Comparison of ENCODE assay signal across 19 cellular contexts in the genomic region with DNA sequence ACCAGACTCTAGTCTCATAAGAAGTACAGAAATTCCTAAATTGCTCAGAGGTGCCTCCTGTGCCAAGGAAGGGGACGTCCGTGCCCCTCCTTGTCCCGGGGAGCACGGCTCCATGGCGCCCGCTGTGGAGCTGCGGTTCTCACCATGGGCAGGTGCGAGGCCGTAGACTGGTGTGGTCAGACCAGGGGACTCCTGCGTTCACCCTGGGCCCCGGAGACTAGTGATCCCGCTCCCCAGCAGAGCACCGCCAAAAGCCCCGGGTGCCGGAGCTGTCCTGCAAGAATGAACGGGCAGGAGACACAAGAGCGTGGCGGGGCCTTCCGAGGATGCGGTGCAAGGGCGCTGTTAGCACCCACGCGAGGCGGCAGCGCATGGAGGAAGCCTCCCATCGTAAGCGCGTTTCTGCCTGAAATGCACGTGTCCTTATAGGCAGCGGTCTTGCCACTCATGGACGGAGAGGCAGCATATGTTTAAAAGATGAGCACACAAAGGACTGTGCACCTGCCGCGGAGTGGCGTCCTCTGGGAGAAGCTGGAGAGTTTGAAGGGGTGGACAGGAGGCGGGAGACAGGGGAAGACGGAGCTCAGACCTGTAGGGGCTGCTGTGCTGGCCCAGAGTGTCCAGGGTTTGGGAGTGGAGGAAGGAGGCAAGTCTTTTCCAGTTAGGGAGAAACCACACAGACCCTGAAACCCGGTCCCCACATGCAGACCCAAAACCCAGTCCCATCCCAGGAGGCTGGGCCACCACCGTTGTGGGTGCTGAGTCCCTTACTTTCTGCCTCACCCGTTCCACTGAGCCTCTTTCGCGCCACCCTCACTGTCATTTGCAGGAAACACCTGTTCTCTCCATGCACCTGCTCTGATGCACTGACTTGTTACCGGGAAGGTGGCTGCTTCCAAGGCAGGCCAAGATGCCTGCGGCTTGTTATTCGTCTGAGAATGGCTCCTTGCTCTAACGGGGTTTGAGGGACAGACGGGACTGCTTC. TPM values are rescaled to one million over a fixed set of nuclear protein-coding genes. Genes with fewer than 3 reads are reported as not detected.
DNase-seq lines count a peak whose midpoint lies in the region; FAIRE-seq and TF ChIP-seq lines count a peak whose summit lies in the region.
"Had no signal": no experiment of that assay in that cellular context is flagged by ENCODE, and none has a peak within 500 bp of the region (broad histone marks: within the 10 kb centered on the region; RNA-seq: fewer than 3 reads in every experiment).

No MANE protein-coding gene starts in this region.

- FAIRE-seq in H54 (lab: Jason Lieb, UNC): no peak
- FAIRE-seq: TTC549 had no signal

- TF ChIP-seq POLR2A in H54 (IDR thresholded peaks at IDR 0.05; ENCODE audit: low read depth, low read length): no peak

- intact Hi-C loops in posterior vena cava (cut with DNase I): no loop called here

- DNase-seq in DMS153 treated with DMSO at 0.1 percent for 48 hours (lab: John Stamatoyannopoulos, UW; ENCODE audit: unreplicated experiment) (peak; percentile 12), NCI-H1436 treated with DMSO at 0.1 percent for 48 hours (lab: John Stamatoyannopoulos, UW) (peak; percentile 52), NCI-H748 treated with DMSO at 0.1 percent for 48 hours (lab: John Stamatoyannopoulos, UW) (peak; percentile 24), posterior vena cava (ENCODE audit: low spot score) (peak; percentile 81), H54 (ENCODE audit: insufficient read length, low spot score) (no peak), NK-92 (lab: John Stamatoyannopoulos, UW; ENCODE audit: unreplicated experiment) (no peak), G401 (ENCODE audit: low spot score) (no peak)
- no peak for DNase-seq in stimulated activated CD4-positive, alpha-beta T cell treated with anti-CD3 and anti-CD28 coated beads, Interleukin-4, amount 100 ng/mL, for 1 hour
- DNase-seq: activated CD4-positive, alpha-beta T cell treated with anti-CD3 and anti-CD28 coated beads, Interleukin-2, amount 10 ng/mL, durations not matched to agents 24 days and 14 days; activated naive CD4-positive, alpha-beta T cell; endodermal cell; heart right ventricle; lower lobe of right lung; NCI-H2081 treated with DMSO at 0.1 percent for 48 hours; ovary; stimulated activated CD4-positive, alpha-beta T cell treated with anti-CD3 and anti-CD28 coated beads, Interleukin-2, amount 100 ng/mL, for 48 hours; SW 1271 had no signal

- in situ Hi-C loops in G401 (cut with HindIII; ENCODE audit: low sequenced_read_pairs): no loop called here

RNA-seq across cellular contexts. Expression of gene KCNG2, which starts 7.5 kb away (rescaled TPM):
- under 1 TPM; 0.38 to 0.56 TPM for total RNA-seq in posterior vena cava
- 3.8 and 8.6 TPM in 2 replicates for total RNA-seq in G401 (2014; rRNA removed; shearing (Covaris generic))
- total RNA-seq: activated CD4-positive, alpha-beta T cell treated with anti-CD3 and anti-CD28 coated beads, Interleukin-2, amount 10 ng/mL, durations not matched to agents 24 days and 14 days; ascending aorta; endodermal cell had no signal

Comparison
In these comparisons a context has a peak if more than half of its experiments do, and no peak if none do; other contexts are left out.
1. DNase-seq: peak in DMS153 treated with DMSO at 0.1 percent for 48 hours (single experiment), NCI-H1436 treated with DMSO at 0.1 percent for 48 hours (single experiment), NCI-H748 treated with DMSO at 0.1 percent for 48 hours (single experiment) and posterior vena cava (single experiment); none in H54 (single experiment), stimulated activated CD4-positive, alpha-beta T cell treated with anti-CD3 and anti-CD28 coated beads, Interleukin-4, amount 100 ng/mL, for 1 hour (single experiment), NK-92 (single experiment) and G401 (single experiment).